8 cellular contexts compared by ENCODE assay signal in the genomic region with DNA sequence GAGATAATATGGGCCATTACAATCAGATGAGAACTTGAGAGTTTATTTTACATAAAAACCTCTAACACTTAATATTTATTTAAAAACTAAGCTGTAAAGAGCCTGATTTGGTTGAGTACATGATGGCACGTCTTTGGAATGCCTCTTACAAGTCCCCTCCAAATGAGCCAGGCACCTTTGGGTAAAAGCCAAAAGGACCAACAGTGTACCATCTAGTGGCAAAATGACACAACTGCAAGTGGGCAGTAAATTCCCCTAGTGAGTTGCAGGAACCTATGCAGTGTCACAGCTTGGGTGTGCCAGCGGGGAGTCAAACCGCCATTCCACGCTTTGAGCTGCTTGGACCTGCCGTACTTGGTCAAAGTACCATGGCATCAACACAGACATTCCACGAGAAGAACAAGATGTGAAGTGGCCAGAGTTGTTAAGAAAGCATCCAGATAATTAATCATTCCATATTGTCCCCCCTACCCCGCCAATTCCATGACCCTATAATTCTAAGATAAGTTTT.
DNase-seq lines count a peak whose midpoint lies in the region; ATAC-seq and TF ChIP-seq lines count a peak whose summit lies in the region.

No MANE protein-coding gene starts in this region.

- H3K4me3 ChIP-seq in muscle layer of colon (ENCODE audit: low read depth in 1 of 2, low read length in 2 of 2) (no peak overlapping the region), upper lobe of right lung (no peak overlapping the region)

- no peak overlapping the region for H4K8ac ChIP-seq in H9 (replicated peaks; ENCODE audit: insufficient read length, low read depth, low read length)

- no peak overlapping the region for H2AFZ ChIP-seq in H9 (ENCODE audit: low read length)

- H3K4ac ChIP-seq in H9 (ENCODE audit: low read depth, low read length) = no peak overlapping the region

- H2BK15ac ChIP-seq in H9 (ENCODE audit: low read depth, low read length) = no peak overlapping the region

- H2BK12ac ChIP-seq in H9 (ENCODE audit: insufficient read length, low read depth, low read length) = no peak overlapping the region

- H4K5ac ChIP-seq in H9 (ENCODE audit: insufficient read length, low read depth, low read length) = no peak overlapping the region

- no peak overlapping the region for H2BK120ac ChIP-seq in H9 (ENCODE audit: low read depth, low read length, poor library complexity, severe bottlenecking)

- intact Hi-C loops in upper lobe of right lung (cut with DNase I) = no loop called here

- no peaks in the 10 kb centered on the region for H3K9me3 Mint-ChIP-seq in H9

- no peak overlapping the region for H3T11ph ChIP-seq in H9 (ENCODE audit: low read length)

- no peak overlapping the region for H3K4me2 ChIP-seq in H9 (ENCODE audit: insufficient read depth, insufficient read length, low read length)

- H3K9ac ChIP-seq in H9 (ENCODE audit: extremely low read depth, insufficient read length, low read length) = no peak overlapping the region
- no peak overlapping the region for H3K9ac ChIP-seq in muscle layer of colon (ENCODE audit: low read length)

- H2BK20ac ChIP-seq in H9 (ENCODE audit: low read depth, low read length, poor library complexity, severe bottlenecking) = no peak overlapping the region

- no peak overlapping the region for H3K18ac ChIP-seq in H9 (ENCODE audit: insufficient read length, low read depth, low read length)

- ATAC-seq in esophagus mucosa = peak; percentile 83
- ATAC-seq in upper lobe of right lung = peak; percentile 93

- H3K36me3 ChIP-seq in muscle layer of colon (ENCODE audit: insufficient read depth, low read length) (no peaks in the 10 kb centered on the region), upper lobe of right lung (no peaks in the 10 kb centered on the region)

- H3K27ac ChIP-seq in H9 (ENCODE audit: insufficient read length, low read depth, low read length) (no peak overlapping the region), muscle layer of colon (ENCODE audit: low read depth, low read length) (peak overlapping the region; percentile 90), upper lobe of right lung (peak overlapping the region; percentile 70)

- DNase-seq in activated CD4-positive, alpha-beta T cell treated with anti-CD3 and anti-CD28 coated beads for 48 hours = peak; percentile 48
- no peak for DNase-seq in activated CD4-positive, alpha-beta T cell treated with anti-CD3 and anti-CD28 coated beads, Interleukin-2, amount 50 U/mL, for 4 hours
- DNase-seq in H9 (peak; percentile 80), NAMALWA (ENCODE audit: low spot score) (peak; percentile 75), UCSD-AML1 (lab: John Stamatoyannopoulos, UW; ENCODE audit: unreplicated experiment) (peak; percentile 25), upper lobe of right lung (no peak)

- H3K56ac ChIP-seq in H9 (ENCODE audit: insufficient read length, low read depth, low read length) = no peak overlapping the region

- H3K4me1 ChIP-seq in H9 (ENCODE audit: insufficient read depth, low read length) = peaks cover 2% of the 10 kb centered on the region; the same call in 1 of the 2 replicates
- H3K4me1 ChIP-seq in muscle layer of colon (ENCODE audit: insufficient read depth, low read length) = peaks cover 74% of the 10 kb centered on the region
- H3K4me1 ChIP-seq in upper lobe of right lung = peaks cover 37% of the 10 kb centered on the region

- H2BK5ac ChIP-seq in H9 (ENCODE audit: insufficient read length, low read length) = no peak overlapping the region

- TF ChIP-seq CTCF in H9 (conservative IDR thresholded peaks at IDR 0.05) = peak; percentile 85
- TF ChIP-seq CTCF in upper lobe of right lung (IDR thresholded peaks at IDR 0.05) = peak; percentile 92

- WGBS in H9 (ENCODE audit: extremely low coverage, insufficient read length, low lambda C conversion rate) = no CpG with 5 or more reads among the region's 7 CpGs

- H3K9me3 ChIP-seq in H9 (ENCODE audit: control insufficient read depth, low read depth, low read length) (no peaks in the 10 kb centered on the region), muscle layer of colon (ENCODE audit: low read length) (no peaks in the 10 kb centered on the region), upper lobe of right lung (no peaks in the 10 kb centered on the region)

- no peaks in the 10 kb centered on the region for H3K23me2 ChIP-seq in H9 (ENCODE audit: insufficient read length, low read depth, low read length, poor library complexity, severe bottlenecking)

- H3K27me3 ChIP-seq in H9 (ENCODE audit: insufficient read depth, low read length) (no peaks in the 10 kb centered on the region), muscle layer of colon (ENCODE audit: control insufficient read depth in 1 of 2, insufficient read depth in 2 of 2, low read length in 2 of 2) (no peaks in the 10 kb centered on the region), upper lobe of right lung (no peaks in the 10 kb centered on the region)

- H3K27me3 Mint-ChIP-seq in H9 (ENCODE audit: low read depth) = no peaks in the 10 kb centered on the region

- H3K36me3 Mint-ChIP-seq in H9 (ENCODE audit: insufficient read depth in 1 of 3, low read depth in 3 of 3) = no peaks in the 10 kb centered on the region

- H2AK5ac ChIP-seq in H9 (ENCODE audit: insufficient read length, low read length) = no peak overlapping the region

- H3K79me2 ChIP-seq in H9 (ENCODE audit: insufficient read depth, low read length) = no peaks in the 10 kb centered on the region

- no peak overlapping the region for H3K14ac ChIP-seq in H9 (ENCODE audit: insufficient read depth, low read length)

- no peak overlapping the region for H3K23ac ChIP-seq in H9 (ENCODE audit: insufficient read length, low read depth, low read length)

- H3K4me1 Mint-ChIP-seq in H9 = peaks cover 19 to 33% of the 10 kb centered on the region in 2 experiments

- no peak overlapping the region for H3K27ac Mint-ChIP-seq in H9

- H4K91ac ChIP-seq in H9 (ENCODE audit: insufficient read length, low read depth, low read length) = no peak overlapping the region

- H3K79me1 ChIP-seq in H9 (ENCODE audit: insufficient read depth, low read depth, low read length, poor library complexity, severe bottlenecking) = no peaks in the 10 kb centered on the region

- H3K4me3 Mint-ChIP-seq in H9 = no peak overlapping the region

- H4K20me1 ChIP-seq in H9 (ENCODE audit: control insufficient read depth, insufficient read depth, insufficient read length) = no peaks in the 10 kb centered on the region

Comparison
In these comparisons a context has a peak if more than half of its experiments do, and no peak if none do; other contexts are left out.
1. DNase-seq: peak in activated CD4-positive, alpha-beta T cell treated with anti-CD3 and anti-CD28 coated beads for 48 hours (single experiment), H9 (single experiment), NAMALWA (single experiment) and UCSD-AML1 (single experiment); none in activated CD4-positive, alpha-beta T cell treated with anti-CD3 and anti-CD28 coated beads, Interleukin-2, amount 50 U/mL, for 4 hours (0 of 2) and upper lobe of right lung (single experiment).